ENCODE assay signal across 10 cellular contexts in genomic region chr16:21150375-21151001, GRCh38. TPM values are rescaled to one million over a fixed set of nuclear protein-coding genes. Genes with fewer than 3 reads are reported as not detected.
DNase-seq lines count a peak whose midpoint lies in the region; ATAC-seq, FAIRE-seq and TF ChIP-seq lines count a peak whose summit lies in the region.
"Had no signal": no experiment of that assay in that cellular context is flagged by ENCODE, and none has a peak within 500 bp of the region (broad histone marks: within the 10 kb centered on the region; RNA-seq: fewer than 3 reads in every experiment).

A gene with protein sequence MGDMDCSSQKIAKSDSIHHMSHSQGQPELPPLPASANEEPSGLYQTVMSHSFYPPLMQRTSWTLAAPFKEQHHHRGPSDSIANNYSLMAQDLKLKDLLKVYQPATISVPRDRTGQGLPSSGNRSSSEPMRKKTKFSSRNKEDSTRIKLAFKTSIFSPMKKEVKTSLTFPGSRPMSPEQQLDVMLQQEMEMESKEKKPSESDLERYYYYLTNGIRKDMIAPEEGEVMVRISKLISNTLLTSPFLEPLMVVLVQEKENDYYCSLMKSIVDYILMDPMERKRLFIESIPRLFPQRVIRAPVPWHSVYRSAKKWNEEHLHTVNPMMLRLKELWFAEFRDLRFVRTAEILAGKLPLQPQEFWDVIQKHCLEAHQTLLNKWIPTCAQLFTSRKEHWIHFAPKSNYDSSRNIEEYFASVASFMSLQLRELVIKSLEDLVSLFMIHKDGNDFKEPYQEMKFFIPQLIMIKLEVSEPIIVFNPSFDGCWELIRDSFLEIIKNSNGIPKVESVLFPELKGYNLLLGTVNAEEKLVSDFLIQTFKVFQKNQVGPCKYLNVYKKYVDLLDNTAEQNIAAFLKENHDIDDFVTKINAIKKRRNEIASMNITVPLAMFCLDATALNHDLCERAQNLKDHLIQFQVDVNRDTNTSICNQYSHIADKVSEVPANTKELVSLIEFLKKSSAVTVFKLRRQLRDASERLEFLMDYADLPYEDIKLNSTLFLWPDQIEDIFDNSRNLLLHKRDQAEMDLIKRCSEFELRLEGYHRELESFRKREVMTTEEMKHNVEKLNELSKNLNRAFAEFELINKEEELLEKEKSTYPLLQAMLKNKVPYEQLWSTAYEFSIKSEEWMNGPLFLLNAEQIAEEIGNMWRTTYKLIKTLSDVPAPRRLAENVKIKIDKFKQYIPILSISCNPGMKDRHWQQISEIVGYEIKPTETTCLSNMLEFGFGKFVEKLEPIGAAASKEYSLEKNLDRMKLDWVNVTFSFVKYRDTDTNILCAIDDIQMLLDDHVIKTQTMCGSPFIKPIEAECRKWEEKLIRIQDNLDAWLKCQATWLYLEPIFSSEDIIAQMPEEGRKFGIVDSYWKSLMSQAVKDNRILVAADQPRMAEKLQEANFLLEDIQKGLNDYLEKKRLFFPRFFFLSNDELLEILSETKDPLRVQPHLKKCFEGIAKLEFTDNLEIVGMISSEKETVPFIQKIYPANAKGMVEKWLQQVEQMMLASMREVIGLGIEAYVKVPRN (N-terminal part only) (minus strand): TSS chr16:21150846. CDS start chr16:21150319, 527 bp downstream.

- H3K4me1 ChIP-seq in upper lobe of left lung, result peaks cover 0 to 9% (median 4%) of the 10 kb centered on the region in 4 donors

- no peak within 1 kb of the TSS for H3K27ac Mint-ChIP-seq in activated CD4-positive, alpha-beta T cell treated with anti-CD3 and anti-CD28 coated beads for 36 hours
- H3K27ac Mint-ChIP-seq: activated naive CD8-positive, alpha-beta T cell treated with anti-CD3 and anti-CD28 coated beads, Interleukin-2, amount 10 ng/mL, durations not matched to agents 7 days and 5 days; stimulated activated naive B cell treated with anti-CD40 and anti-IgM and Interleukin-4, amounts not matched to agents 10 μg/mL and 1 μg/mL and 100 μg/mL, for 72 hours had no signal

- ATAC-seq in activated CD4-positive, alpha-beta T cell treated with anti-CD3 and anti-CD28 coated beads for 36 hours, result peak; percentile 30
- ATAC-seq in upper lobe of left lung (ENCODE audit: low FRiP score in 2 of 2), result peak; percentile 49 to 81
- no peak for ATAC-seq in HG02885 (IDR thresholded peaks at IDR 0.05; ENCODE audit: poor library complexity, unreplicated experiment)

- H3K27me3 ChIP-seq in upper lobe of left lung, result no peaks in the 10 kb centered on the region

- no peaks in the 10 kb centered on the region for H3K9me3 Mint-ChIP-seq in activated CD4-positive, alpha-beta T cell treated with anti-CD3 and anti-CD28 coated beads for 36 hours (ENCODE audit: low read depth)
- H3K9me3 Mint-ChIP-seq: activated naive CD8-positive, alpha-beta T cell treated with anti-CD3 and anti-CD28 coated beads, Interleukin-2, amount 10 ng/mL, durations not matched to agents 7 days and 5 days; stimulated activated naive B cell treated with anti-CD40 and anti-IgM and Interleukin-4, amounts not matched to agents 10 μg/mL and 1 μg/mL and 100 μg/mL, for 72 hours had no signal

- no peak for FAIRE-seq in GM19239 (lab: Jason Lieb, UNC)

- CTCF ChIA-PET in activated CD4-positive, alpha-beta T cell treated with anti-CD3 and anti-CD28 coated beads for 36 hours (lab: Charles Lee), result no interaction called here

- H3K27me3 Mint-ChIP-seq in activated CD4-positive, alpha-beta T cell treated with anti-CD3 and anti-CD28 coated beads for 36 hours, result peaks cover 14% of the 10 kb centered on the region

- H3K27ac ChIP-seq in upper lobe of left lung, result no peak within 1 kb of the TSS

- H3K9me3 ChIP-seq in upper lobe of left lung, result no peaks in the 10 kb centered on the region

- DNase-seq in activated CD4-positive, alpha-beta T cell treated with anti-CD3 and anti-CD28 coated beads for 36 hours, result no peak
- DNase-seq in activated CD4-positive, alpha-beta T cell treated with anti-CD3 and anti-CD28 coated beads, Interleukin-2, amount 50 U/mL, for 48 hours, result no peak
- peak; percentile 55 to 76 for DNase-seq in NCI-H526 (lab: John Stamatoyannopoulos, UW)
- DNase-seq in epithelial cell of proximal tubule (ENCODE audit: low read depth), result peak; percentile 84
- DNase-seq in upper lobe of left lung, result peak in 1 of 2 donors; percentile 61
- no peak for DNase-seq in GM19238 (ENCODE audit: insufficient read length, low spot score)
- no peak for DNase-seq in GM19239 (ENCODE audit: insufficient read length, low spot score)
- DNase-seq: activated naive CD8-positive, alpha-beta T cell treated with anti-CD3 and anti-CD28 coated beads, Interleukin-2, amount 10 ng/mL, durations not matched to agents 7 days and 5 days; stimulated activated naive B cell treated with anti-CD40 and anti-IgM and Interleukin-4, amounts not matched to agents 10 μg/mL and 1 μg/mL and 100 μg/mL, for 72 hours had no signal

- H3K36me3 Mint-ChIP-seq in activated CD4-positive, alpha-beta T cell treated with anti-CD3 and anti-CD28 coated beads for 36 hours (ENCODE audit: low read depth), result no peaks in the 10 kb centered on the region
- H3K36me3 Mint-ChIP-seq: activated naive CD8-positive, alpha-beta T cell treated with anti-CD3 and anti-CD28 coated beads, Interleukin-2, amount 10 ng/mL, durations not matched to agents 7 days and 5 days; stimulated activated naive B cell treated with anti-CD40 and anti-IgM and Interleukin-4, amounts not matched to agents 10 μg/mL and 1 μg/mL and 100 μg/mL, for 72 hours had no signal

- H3K36me3 ChIP-seq in upper lobe of left lung, result no peaks in the 10 kb centered on the region

- no peak for TF ChIP-seq POLR2A in upper lobe of left lung (IDR thresholded peaks at IDR 0.05)

- TF ChIP-seq CTCF in epithelial cell of proximal tubule (conservative IDR thresholded peaks at IDR 0.05; ENCODE audit: low read depth, low read length) (no peak), upper lobe of left lung (IDR thresholded peaks at IDR 0.05) (no peak)

- no peak within 1 kb of the TSS for H3K4me3 ChIP-seq in epithelial cell of proximal tubule (ENCODE audit: low read depth, low read length)
- no peak within 1 kb of the TSS for H3K4me3 ChIP-seq in upper lobe of left lung

- WGBS in upper lobe of left lung, 2 donors, result 5 to 16% methylated on average over 8 of the region's 8 CpGs

- H3K4me1 Mint-ChIP-seq in activated CD4-positive, alpha-beta T cell treated with anti-CD3 and anti-CD28 coated beads for 36 hours, result no peaks in the 10 kb centered on the region

- intact Hi-C loops in activated CD4-positive, alpha-beta T cell treated with anti-CD3 and anti-CD28 coated beads for 36 hours (cut with DNase I, micrococcal nuclease), result loop anchor here in 1 of 2 experiments (10.0 kb wide), 1 partner anchor 1164 kb away; no protein-coding TSS in a partner anchor

- TF ChIP-seq EP300 in upper lobe of left lung (IDR thresholded peaks at IDR 0.05), result no peak

- H3K4me3 Mint-ChIP-seq in activated CD4-positive, alpha-beta T cell treated with anti-CD3 and anti-CD28 coated beads for 36 hours, result no peak within 1 kb of the TSS
- H3K4me3 Mint-ChIP-seq: activated naive CD8-positive, alpha-beta T cell treated with anti-CD3 and anti-CD28 coated beads, Interleukin-2, amount 10 ng/mL, durations not matched to agents 7 days and 5 days; stimulated activated naive B cell treated with anti-CD40 and anti-IgM and Interleukin-4, amounts not matched to agents 10 μg/mL and 1 μg/mL and 100 μg/mL, for 72 hours had no signal

- POLR2A ChIA-PET in activated CD4-positive, alpha-beta T cell treated with anti-CD3 and anti-CD28 coated beads for 36 hours (lab: Charles Lee), result no interaction called here

RNA-seq across cellular contexts. Expression of the gene that starts here (rescaled TPM):
- total RNA-seq in activated CD4-positive, alpha-beta T cell treated with anti-CD3 and anti-CD28 coated beads for 36 hours, result not detected
- total RNA-seq in epithelial cell of proximal tubule (not detected in 2 replicates), upper lobe of left lung (10 to 100 TPM in 2 of 6 donors, 1 to 10 TPM in 3, under 1 TPM in 1; 0.23 to 48.1 (median 4.8) TPM)
- total RNA-seq: activated naive CD8-positive, alpha-beta T cell treated with anti-CD3 and anti-CD28 coated beads, Interleukin-2, amount 10 ng/mL, durations not matched to agents 7 days and 5 days had no signal

Comparison
In these comparisons a context has a peak if more than half of its experiments do, and no peak if none do; other contexts are left out.
1. Peak in ATAC-seq in activated CD4-positive, alpha-beta T cell treated with anti-CD3 and anti-CD28 coated beads for 36 hours; RNA of the gene not detected or under 1 TPM.
2. Peak in DNase-seq in epithelial cell of proximal tubule; RNA of the gene not detected or under 1 TPM.
3. DNase-seq: peak in NCI-H526 (2 of 2); none in activated CD4-positive, alpha-beta T cell treated with anti-CD3 and anti-CD28 coated beads for 36 hours (single experiment), activated CD4-positive, alpha-beta T cell treated with anti-CD3 and anti-CD28 coated beads, Interleukin-2, amount 50 U/mL, for 48 hours (0 of 2), GM19238 (single experiment) and GM19239 (single experiment).